ENCODE assay signal across 16 cellular contexts in the genomic region with DNA sequence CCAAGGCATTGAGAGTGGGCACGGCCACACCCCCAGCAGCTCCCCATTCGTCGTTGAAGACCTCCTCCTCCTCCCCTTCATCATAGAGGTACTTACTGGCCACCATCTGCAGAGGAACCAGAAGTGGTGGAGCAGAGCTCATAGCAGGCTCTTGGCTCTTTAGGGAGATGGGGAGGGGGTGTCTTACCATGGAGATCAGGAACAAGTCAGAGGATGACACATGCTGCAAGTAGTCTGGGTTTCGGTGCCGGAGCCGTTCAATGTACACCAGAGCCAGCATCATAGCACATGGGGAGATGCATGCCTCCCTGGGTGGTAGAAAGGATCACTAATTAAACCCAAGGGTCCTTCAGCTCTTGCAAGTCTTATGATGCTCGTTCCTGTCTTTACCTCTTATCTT. TPM values are rescaled to one million over a fixed set of nuclear protein-coding genes. Genes with fewer than 3 reads are reported as not detected.
DNase-seq lines count a peak whose midpoint lies in the region; ATAC-seq and TF ChIP-seq lines count a peak whose summit lies in the region.
"Had no signal": no experiment of that assay in that cellular context is flagged by ENCODE, and none has a peak within 500 bp of the region (broad histone marks: within the 10 kb centered on the region; RNA-seq: fewer than 3 reads in every experiment).

No MANE protein-coding gene starts in this region.

- H3K4me1 ChIP-seq in Loucy (ENCODE audit: insufficient read depth, low read length, poor library complexity, severe bottlenecking) (peaks cover 26% of the 10 kb centered on the region), neural progenitor cell (peaks cover 14% of the 10 kb centered on the region), stomach (peaks cover 24 to 62% (median 48%) of the 10 kb centered on the region in 4 donors)

- H3K4me3 ChIP-seq in Loucy (ENCODE audit: low read length, poor library complexity, severe bottlenecking) (peak overlapping the region; percentile 43), neural progenitor cell (no peak overlapping the region), stomach (no peak overlapping the region)
- H3K4me3 ChIP-seq: smooth muscle cell had no signal

- H3K79me2 ChIP-seq in Loucy (ENCODE audit: insufficient read depth, low read length), result peaks cover 39% of the 10 kb centered on the region
- peaks cover 24% of the 10 kb centered on the region for H3K79me2 ChIP-seq in neural progenitor cell (ENCODE audit: low read depth)

- H3K27me3 ChIP-seq in Loucy (ENCODE audit: insufficient read depth, low read length, poor library complexity, severe bottlenecking) (no peaks in the 10 kb centered on the region), neural progenitor cell (no peaks in the 10 kb centered on the region), stomach (no peaks in the 10 kb centered on the region)

- H2AFZ ChIP-seq in Loucy (ENCODE audit: low read length) (no peak overlapping the region), neural progenitor cell (replicated peaks) (no peak overlapping the region)

- no peak for TF ChIP-seq POLR2A in stomach (IDR thresholded peaks at IDR 0.05)

- H3K9ac ChIP-seq in Loucy (ENCODE audit: low read depth, low read length, poor library complexity, severe bottlenecking), result peak overlapping the region; percentile 13
- H3K9ac ChIP-seq in neural progenitor cell, result no peak overlapping the region

- H3K4me1 Mint-ChIP-seq in T-helper 1 cell treated with Interleukin-12 subunit alpha and Interleukin-12 subunit beta and Interleukin-4 antibody, amounts not matched to agents 30 μg/mL and 1 μg/mL, for 36 hours (ENCODE audit: low read depth), result peaks cover 38% of the 10 kb centered on the region
- H3K4me1 Mint-ChIP-seq in effector memory CD8-positive, alpha-beta T cell (ENCODE audit: low read depth in 2 of 2), result peaks cover 45 to 46% of the 10 kb centered on the region in 2 donors
- peaks cover 19% of the 10 kb centered on the region for H3K4me1 Mint-ChIP-seq in neural progenitor cell

- TF ChIP-seq EP300 in stomach (IDR thresholded peaks at IDR 0.05), result no peak

- peaks cover 28% of the 10 kb centered on the region for H4K20me1 ChIP-seq in Loucy (ENCODE audit: insufficient read depth, low read length, poor library complexity, severe bottlenecking)
- H4K20me1 ChIP-seq in neural progenitor cell (ENCODE audit: low read depth), result peaks cover 22% of the 10 kb centered on the region

- H3K9me3 Mint-ChIP-seq in T-helper 1 cell treated with Interleukin-12 subunit alpha and Interleukin-12 subunit beta and Interleukin-4 antibody, amounts not matched to agents 30 μg/mL and 1 μg/mL, for 36 hours, result no peaks in the 10 kb centered on the region
- H3K9me3 Mint-ChIP-seq in effector memory CD8-positive, alpha-beta T cell, result no peaks in the 10 kb centered on the region
- H3K9me3 Mint-ChIP-seq in neural progenitor cell, result no peaks in the 10 kb centered on the region
- H3K9me3 Mint-ChIP-seq: endodermal cell, HFFc6 had no signal

- H3K9me2 ChIP-seq in Loucy (replicated peaks; ENCODE audit: low read depth, low read length), result no peaks in the 10 kb centered on the region

- H3K36me3 Mint-ChIP-seq in T-helper 1 cell treated with Interleukin-12 subunit alpha and Interleukin-12 subunit beta and Interleukin-4 antibody, amounts not matched to agents 30 μg/mL and 1 μg/mL, for 36 hours (ENCODE audit: low read depth), result peaks cover 25% of the 10 kb centered on the region
- peaks cover 39% of the 10 kb centered on the region for H3K36me3 Mint-ChIP-seq in effector memory CD8-positive, alpha-beta T cell (ENCODE audit: insufficient read depth)
- H3K36me3 Mint-ChIP-seq in neural progenitor cell, result peaks cover 6% of the 10 kb centered on the region

- H3K27ac ChIP-seq in neural progenitor cell (no peak overlapping the region), stomach (peak overlapping the region in 1 of 5 donors; percentile 98)
- H3K27ac ChIP-seq: 22Rv1 had no signal

- intact Hi-C loops in stomach (cut with DNase I; ENCODE audit: low total_unique reads), result loop anchor here (5.0 kb wide), 1 partner anchor 42 kb away; the partner anchor contains the start of gene ABCB6

- DNase-seq in T-helper 1 cell (no peak), neural progenitor cell (ENCODE audit: low spot score) (no peak), hypothalamus (lab: John Stamatoyannopoulos, UW) (no peak), DMS114 treated with DMSO at 0.1 percent for 48 hours (lab: John Stamatoyannopoulos, UW; ENCODE audit: unreplicated experiment) (no peak), stomach (no peak)
- DNase-seq in effector memory CD8-positive, alpha-beta T cell, result no peak
- DNase-seq: endodermal cell, foreskin fibroblast, HFFc6, NCI-H1105, NCI-H2171, RPMI8226 had no signal

- 81 to 94% (median 87%) methylated on average over 7 of the region's 7 CpGs for WGBS in stomach, 5 donors

- ATAC-seq in effector memory CD8-positive, alpha-beta T cell (replicated peaks), result no peak

- H3K9me3 ChIP-seq in Loucy (ENCODE audit: insufficient read depth, low read depth, low read length) (no peaks in the 10 kb centered on the region), neural progenitor cell (ENCODE audit: low read depth) (no peaks in the 10 kb centered on the region), stomach (no peaks in the 10 kb centered on the region)

- H3K4me3 Mint-ChIP-seq in T-helper 1 cell treated with Interleukin-12 subunit alpha and Interleukin-12 subunit beta and Interleukin-4 antibody, amounts not matched to agents 30 μg/mL and 1 μg/mL, for 36 hours, result peak overlapping the region; percentile 28
- peak overlapping the region; percentile 87 to 98 for H3K4me3 Mint-ChIP-seq in effector memory CD8-positive, alpha-beta T cell
- peak overlapping the region; percentile 46 for H3K4me3 Mint-ChIP-seq in neural progenitor cell

- H3K27me3 Mint-ChIP-seq in T-helper 1 cell treated with Interleukin-12 subunit alpha and Interleukin-12 subunit beta and Interleukin-4 antibody, amounts not matched to agents 30 μg/mL and 1 μg/mL, for 36 hours (ENCODE audit: low read depth), result no peaks in the 10 kb centered on the region
- no peaks in the 10 kb centered on the region for H3K27me3 Mint-ChIP-seq in effector memory CD8-positive, alpha-beta T cell
- H3K27me3 Mint-ChIP-seq in neural progenitor cell (ENCODE audit: insufficient read depth, low read depth), result peaks cover 4% of the 10 kb centered on the region

- H3K36me3 ChIP-seq in Loucy (ENCODE audit: insufficient read depth, low read length) (peaks cover 3% of the 10 kb centered on the region; the same call in 1 of the 2 replicates), neural progenitor cell (no peaks in the 10 kb centered on the region), stomach (peaks cover 33 to 41% (median 39%) of the 10 kb centered on the region in 4 donors)

- H3K4me2 ChIP-seq in Loucy (ENCODE audit: low read depth, low read length, poor library complexity, severe bottlenecking), result peak overlapping the region; percentile 92
- no peak overlapping the region for H3K4me2 ChIP-seq in neural progenitor cell
- H3K4me2 ChIP-seq: smooth muscle cell had no signal

- H3F3A ChIP-seq in Loucy (ENCODE audit: low read depth), result peaks cover 9% of the 10 kb centered on the region; the same call in 1 of the 2 replicates
- peaks cover 34% of the 10 kb centered on the region for H3F3A ChIP-seq in neural progenitor cell (ENCODE audit: low read depth)

- no peak overlapping the region for H3K27ac Mint-ChIP-seq in T-helper 1 cell treated with Interleukin-12 subunit alpha and Interleukin-12 subunit beta and Interleukin-4 antibody, amounts not matched to agents 30 μg/mL and 1 μg/mL, for 36 hours
- peak overlapping the region; percentile 52 to 85 for H3K27ac Mint-ChIP-seq in effector memory CD8-positive, alpha-beta T cell
- H3K27ac Mint-ChIP-seq in neural progenitor cell, result no peak overlapping the region
- H3K27ac Mint-ChIP-seq: endodermal cell, HFFc6 had no signal

- TF ChIP-seq CTCF in Loucy (conservative IDR thresholded peaks at IDR 0.05; ENCODE audit: low read length), result no peak
- TF ChIP-seq CTCF in neural progenitor cell (IDR thresholded peaks at IDR 0.05), result no peak
- no peak for TF ChIP-seq CTCF in stomach (IDR thresholded peaks at IDR 0.05)

RNA-seq across cellular contexts. Expression of gene CNPPD1, which starts 1.9 kb away (rescaled TPM):
- total RNA-seq in neural progenitor cell (ENCODE audit: low replicate concordance) (15.8 and 21.8 TPM in 2 replicates), stomach (10 to 100 TPM; 12.8 to 48.2 (median 36.2) TPM)
- polyA plus RNA-seq in stomach, result 10 to 100 TPM; 26.5 to 45.5 (median 34.2) TPM

RNA-seq across cellular contexts. Expression of gene RETREG2, which starts 3.3 kb away (rescaled TPM):
- total RNA-seq in neural progenitor cell (ENCODE audit: low replicate concordance) (32.9 and 53.5 TPM in 2 replicates), stomach (10 to 100 TPM; 31.9 to 97.3 (median 43.9) TPM)
- polyA plus RNA-seq in stomach, result 10 to 100 TPM; 23.9 to 52.5 (median 25.1) TPM

RNA-seq across cellular contexts. Expression of gene SLC23A3, which starts 5.0 kb away (rescaled TPM):
- total RNA-seq in neural progenitor cell (ENCODE audit: low replicate concordance) (0.06 and 1.4 TPM in 2 replicates), stomach (1 to 10 TPM in 2 of 5 donors, under 1 TPM in 3; 0.45 to 4.1 (median 0.92) TPM)
- 1 to 10 TPM in 1 of 3 donors, under 1 TPM in 1, not detected in 1; 0.50 to 2.3 TPM for polyA plus RNA-seq in stomach
- total RNA-seq: smooth muscle cell had no signal
- polyA plus RNA-seq: smooth muscle cell had no signal

RNA-seq across cellular contexts. Expression of gene NHEJ1, which starts 14.2 kb away (rescaled TPM):
- total RNA-seq in neural progenitor cell (ENCODE audit: low replicate concordance) (23.9 and 25.5 TPM in 2 replicates), stomach (10 to 100 TPM in 3 of 5 donors, 1 to 10 TPM in 2; 4.5 to 25.5 (median 13.2) TPM)
- 10 to 100 TPM; 10.3 to 19.1 (median 10.4) TPM for polyA plus RNA-seq in stomach

RNA-seq across cellular contexts. Expression of gene ZFAND2B, which starts 31.8 kb away (rescaled TPM):
- total RNA-seq in neural progenitor cell (ENCODE audit: low replicate concordance) (13.6 and 23.8 TPM in 2 replicates), stomach (10 to 100 TPM; 21.3 to 79.7 (median 33.8) TPM)
- 10 to 100 TPM; 45.0 to 81.3 (median 46.6) TPM for polyA plus RNA-seq in stomach

Comparison
In these comparisons a context has a peak if more than half of its experiments do, and no peak if none do; other contexts are left out.
1. H3K27ac Mint-ChIP-seq: peak in effector memory CD8-positive, alpha-beta T cell (2 of 2); none in T-helper 1 cell treated with Interleukin-12 subunit alpha and Interleukin-12 subunit beta and Interleukin-4 antibody, amounts not matched to agents 30 μg/mL and 1 μg/mL, for 36 hours (single experiment) and neural progenitor cell (single experiment).
2. H3K4me3 Mint-ChIP-seq: peak in every context shown above with its lines; median percentile 92 in effector memory CD8-positive, alpha-beta T cell; 46 in neural progenitor cell; 28 in T-helper 1 cell treated with Interleukin-12 subunit alpha and Interleukin-12 subunit beta and Interleukin-4 antibody, amounts not matched to agents 30 μg/mL and 1 μg/mL, for 36 hours.